ENCODE assay signal across 14 cellular contexts in genomic region chr2:195594916-195595694, GRCh38.
"Had no signal": no experiment of that assay in that cellular context is flagged by ENCODE, and none has a peak within 500 bp of the region (broad histone marks: within the 10 kb centered on the region; RNA-seq: fewer than 3 reads in every experiment).

No MANE protein-coding gene starts in this region.

- H3K27me3 Mint-ChIP-seq: activated CD4-positive, alpha-beta memory T cell treated with anti-CD3 and anti-CD28 coated beads, Interleukin-2, amount 10 ng/mL, durations not matched to agents 7 days and 5 days; activated naive CD8-positive, alpha-beta T cell treated with anti-CD3 and anti-CD28 coated beads, Interleukin-2, amount 50 U/mL, for 24 hours had no signal

- H3K36me3 ChIP-seq: ascending aorta, esophagus squamous epithelium, sigmoid colon, tibial nerve had no signal

- H3K27me3 ChIP-seq: ascending aorta, esophagus squamous epithelium, sigmoid colon, tibial nerve had no signal

- H3K27ac ChIP-seq: ascending aorta, esophagus squamous epithelium, sigmoid colon, tibial nerve had no signal

- H3K4me3 Mint-ChIP-seq: activated CD4-positive, alpha-beta memory T cell treated with anti-CD3 and anti-CD28 coated beads, Interleukin-2, amount 10 ng/mL, durations not matched to agents 7 days and 5 days; activated naive CD8-positive, alpha-beta T cell treated with anti-CD3 and anti-CD28 coated beads, Interleukin-2, amount 50 U/mL, for 24 hours; activated T-cell treated with anti-CD3 and anti-CD28 coated beads, Interleukin-2, amount 50 U/mL, for 72 hours; immature natural killer cell had no signal

- H3K4me1 ChIP-seq: esophagus squamous epithelium, tibial nerve had no signal

- H3K9me3 Mint-ChIP-seq: activated naive CD8-positive, alpha-beta T cell treated with anti-CD3 and anti-CD28 coated beads, Interleukin-2, amount 50 U/mL, for 24 hours; immature natural killer cell had no signal

- H3K27ac Mint-ChIP-seq: activated CD4-positive, alpha-beta memory T cell treated with anti-CD3 and anti-CD28 coated beads, Interleukin-2, amount 10 ng/mL, durations not matched to agents 7 days and 5 days; activated naive CD8-positive, alpha-beta T cell treated with anti-CD3 and anti-CD28 coated beads, Interleukin-2, amount 50 U/mL, for 24 hours; activated T-cell treated with anti-CD3 and anti-CD28 coated beads, Interleukin-2, amount 50 U/mL, for 72 hours; immature natural killer cell had no signal

- H3K9me3 ChIP-seq: ascending aorta, esophagus squamous epithelium, sigmoid colon, tibial nerve had no signal

- H3K4me3 ChIP-seq: esophagus squamous epithelium, sigmoid colon, tibial nerve had no signal

- ATAC-seq: activated naive CD8-positive, alpha-beta T cell treated with anti-CD3 and anti-CD28 coated beads, Interleukin-2, amount 50 U/mL, for 24 hours; activated T-cell treated with anti-CD3 and anti-CD28 coated beads, Interleukin-2, amount 50 U/mL, for 72 hours had no signal

- DNase-seq: activated CD4-positive, alpha-beta memory T cell treated with anti-CD3 and anti-CD28 coated beads, Interleukin-2, amount 10 ng/mL, durations not matched to agents 7 days and 5 days; activated CD4-positive, alpha-beta T cell treated with anti-CD3 and anti-CD28 coated beads for 1 hour; activated naive CD8-positive, alpha-beta T cell treated with anti-CD3 and anti-CD28 coated beads, Interleukin-2, amount 50 U/mL, for 24 hours; activated T-cell treated with anti-CD3 and anti-CD28 coated beads, Interleukin-2, amount 50 U/mL, for 72 hours; esophagus squamous epithelium; foreskin fibroblast; glutamatergic neuron; left cardiac atrium; sigmoid colon; stimulated activated CD4-positive, alpha-beta T cell treated with anti-CD3 and anti-CD28 coated beads, Interleukin-4, amount 100 ng/mL, for 1 hour; stimulated activated CD8-positive, alpha-beta memory T cell treated with anti-CD3 and anti-CD28 coated beads, Interleukin-4, amount 100 ng/mL, for 48 hours had no signal
